In genomic region chr16:72399811-72400210, GRCh38 we compare ENCODE assay signal across 4 cellular contexts.
"Had no signal": no experiment of that assay in that cellular context is flagged by ENCODE, and none has a peak within 500 bp of the region (broad histone marks: within the 10 kb centered on the region; RNA-seq: fewer than 3 reads in every experiment).

No MANE protein-coding gene starts in this region.

- H2AFZ ChIP-seq: GM23338 had no signal

- H3K4me3 ChIP-seq: GM23338 had no signal

- H3K4me1 Mint-ChIP-seq: IgD-negative memory B cell had no signal

- H3K27me3 Mint-ChIP-seq: IgD-negative memory B cell had no signal

- H3K4me2 ChIP-seq: GM23338 had no signal

- H3K36me3 Mint-ChIP-seq: IgD-negative memory B cell had no signal

- H3K4me3 Mint-ChIP-seq: GM23338, H9, IgD-negative memory B cell had no signal

- H3K27ac Mint-ChIP-seq: GM23338, IgD-negative memory B cell had no signal

- H3K27ac ChIP-seq: HL-60 had no signal
